Comparison of ENCODE assay signal across 8 cellular contexts in the genomic region with DNA sequence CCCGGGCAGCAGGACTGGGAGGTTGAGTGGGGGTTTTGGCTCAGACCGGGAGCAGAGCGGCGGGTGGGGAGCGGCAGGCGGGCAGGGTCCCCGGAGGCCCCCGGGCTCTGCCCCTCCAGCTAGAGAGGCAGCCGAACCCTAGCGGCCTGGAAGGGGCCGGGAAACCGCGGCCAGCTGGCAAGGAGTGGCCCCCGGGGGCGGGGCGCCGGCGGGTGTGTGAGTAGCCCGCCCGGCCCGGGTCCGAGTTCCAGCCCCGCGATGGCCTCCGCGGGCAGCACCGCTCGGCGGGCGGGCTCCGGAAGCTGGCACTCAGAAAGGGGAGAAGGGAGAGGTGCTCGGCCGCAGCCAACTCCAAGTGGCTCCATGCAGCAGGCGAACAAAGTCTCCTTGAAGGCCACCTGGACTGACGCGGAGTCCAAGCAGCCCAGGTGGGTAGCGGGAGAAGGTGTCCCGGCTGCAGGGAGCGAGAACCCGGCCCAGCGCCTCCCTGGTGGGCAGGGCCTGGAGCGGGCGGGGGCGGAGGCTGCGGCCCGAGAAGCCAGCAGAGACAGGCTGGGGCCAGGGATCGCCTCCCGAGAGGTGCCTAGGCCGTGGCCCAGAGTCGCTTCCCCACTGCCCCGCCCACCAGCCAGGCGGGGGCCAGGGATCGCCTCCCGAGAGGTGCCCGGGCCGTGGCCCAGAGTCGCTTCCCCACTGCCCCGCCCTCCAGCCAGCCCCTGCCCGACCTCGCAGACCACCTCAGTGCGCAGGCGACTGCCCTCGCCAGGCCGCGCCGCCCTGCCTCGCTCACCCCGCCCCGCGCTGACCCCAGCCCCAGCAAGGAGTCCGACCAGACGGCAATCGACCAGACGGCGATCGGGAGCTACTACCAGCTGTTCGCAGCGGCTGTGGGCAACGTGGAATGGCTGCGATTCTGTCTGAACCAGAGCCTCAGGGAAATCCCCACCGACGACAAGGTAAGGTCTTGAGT. TPM values are rescaled to one million over a fixed set of nuclear protein-coding genes. Genes with fewer than 3 reads are reported as not detected.
DNase-seq lines count a peak whose midpoint lies in the region; ATAC-seq and TF ChIP-seq lines count a peak whose summit lies in the region.

A gene with protein sequence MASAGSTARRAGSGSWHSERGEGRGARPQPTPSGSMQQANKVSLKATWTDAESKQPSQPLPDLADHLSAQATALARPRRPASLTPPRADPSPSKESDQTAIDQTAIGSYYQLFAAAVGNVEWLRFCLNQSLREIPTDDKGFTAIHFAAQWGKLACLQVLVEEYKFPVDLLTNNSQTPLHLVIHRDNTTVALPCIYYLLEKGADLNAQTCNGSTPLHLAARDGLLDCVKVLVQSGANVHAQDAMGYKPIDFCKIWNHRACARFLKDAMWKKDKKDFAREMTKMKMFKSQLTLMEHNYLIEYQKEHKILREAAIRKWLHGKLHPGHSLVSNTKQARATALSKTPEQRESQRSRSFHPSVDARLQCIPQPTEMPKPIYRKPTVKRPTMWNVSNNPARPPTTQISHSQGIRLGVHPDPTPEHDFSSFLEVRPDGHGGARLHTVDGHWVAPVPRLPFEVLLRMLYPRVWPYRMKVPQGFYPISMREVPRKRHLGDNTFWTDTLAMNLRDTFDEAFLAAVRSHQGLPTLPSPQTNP (plus strand): TSS at position 243 of the 970 bp plus-strand sequence. CDS start 16 bp downstream, at position 259.

- H3K36me3 ChIP-seq in BE2C (no peaks in the 10 kb centered on the region), fibroblast of lung (ENCODE audit: control insufficient read depth, insufficient read depth, low read length) (no peaks in the 10 kb centered on the region)

- DNase-seq in BE2C (no peak), HFFc6 (no peak), fibroblast of lung (ENCODE audit: low read depth in 2 of 2) (peak; percentile 29 to 45), activated gamma-delta T cell (lab: John Stamatoyannopoulos, UW) (no peak), inferior parietal cortex (ENCODE audit: extremely low spot score) (no peak)
- DNase-seq in activated CD4-positive, alpha-beta memory T cell treated with anti-CD3 and anti-CD28 coated beads for 36 hours = peak; percentile 25

- no peaks in the 10 kb centered on the region for H3K9me3 ChIP-seq in BE2C
- H3K9me3 ChIP-seq in fibroblast of lung (ENCODE audit: control insufficient read depth, insufficient read depth, low read depth, low read length) = no peaks in the 10 kb centered on the region

- ATAC-seq in GM19328 (IDR thresholded peaks at IDR 0.05; ENCODE audit: unreplicated experiment) = no peak

- H3K4me3 ChIP-seq in BE2C (ENCODE audit: low read depth, low read length) (peak within 1 kb of the TSS; percentile 67), fibroblast of lung (replicated peaks in 1 of 4; ENCODE audit: control extremely low read depth in 1 of 4, insufficient read depth in 1 of 4, low read depth in 3 of 4, low read length in 4 of 4) (peak within 1 kb of the TSS; percentile 57 to 73 (median 63))

- peak within 1 kb of the TSS; percentile 63 for H3K9ac ChIP-seq in fibroblast of lung (ENCODE audit: insufficient read depth, low read length)

- H3K4me1 ChIP-seq in BE2C (no peaks in the 10 kb centered on the region), fibroblast of lung (ENCODE audit: control insufficient read depth, extremely low read depth, insufficient read depth, low read length) (peaks cover 6% of the 10 kb centered on the region)

- peak within 1 kb of the TSS; percentile 87 for H2AFZ ChIP-seq in fibroblast of lung (ENCODE audit: low read length)

- POLR2A ChIA-PET in activated CD4-positive, alpha-beta memory T cell treated with anti-CD3 and anti-CD28 coated beads for 36 hours (lab: Charles Lee) = interaction anchor here (1.2 kb wide), 1 partner anchor 13 kb away, joined by 4 read pairs; no protein-coding TSS in a partner anchor

- H3K4me1 Mint-ChIP-seq in HFFc6 (ENCODE audit: low read depth) (peaks cover 22% of the 10 kb centered on the region), nephron (peaks cover 16% of the 10 kb centered on the region)
- H3K4me1 Mint-ChIP-seq in activated CD4-positive, alpha-beta memory T cell treated with anti-CD3 and anti-CD28 coated beads for 36 hours (ENCODE audit: low read depth) = peaks cover 13% of the 10 kb centered on the region

- peak within 1 kb of the TSS; percentile 96 for H3K27ac ChIP-seq in fibroblast of lung (ENCODE audit: insufficient read depth, low read length)

- H3K36me3 Mint-ChIP-seq in HFFc6 (ENCODE audit: low read depth) (no peaks in the 10 kb centered on the region), nephron (ENCODE audit: low read depth) (peaks cover 6% of the 10 kb centered on the region)
- H3K36me3 Mint-ChIP-seq in activated CD4-positive, alpha-beta memory T cell treated with anti-CD3 and anti-CD28 coated beads for 36 hours = no peaks in the 10 kb centered on the region

- intact Hi-C loops in activated CD4-positive, alpha-beta memory T cell treated with anti-CD3 and anti-CD28 coated beads for 36 hours (cut with micrococcal nuclease) = no loop called here

- H3K27me3 ChIP-seq in BE2C (no peaks in the 10 kb centered on the region), fibroblast of lung (ENCODE audit: control insufficient read depth, insufficient read depth, low read length) (no peaks in the 10 kb centered on the region)

- H3K79me2 ChIP-seq in fibroblast of lung (ENCODE audit: control insufficient read depth, insufficient read depth, low read length) = no peaks in the 10 kb centered on the region

- H3K27me3 Mint-ChIP-seq in HFFc6 (ENCODE audit: insufficient read depth) = peaks cover 5% of the 10 kb centered on the region
- no peaks in the 10 kb centered on the region for H3K27me3 Mint-ChIP-seq in activated CD4-positive, alpha-beta memory T cell treated with anti-CD3 and anti-CD28 coated beads for 36 hours
- peaks cover 5% of the 10 kb centered on the region for H3K27me3 Mint-ChIP-seq in nephron (ENCODE audit: low read depth)

- TF ChIP-seq CTCF in BE2C (IDR thresholded peaks at IDR 0.05; ENCODE audit: low read depth, low read length) (no peak), HFFc6 (IDR thresholded peaks at IDR 0.05) (no peak), fibroblast of lung (conservative IDR thresholded peaks at IDR 0.05 in 1 of 2, IDR thresholded peaks at IDR 0.05 in 1 of 2; ENCODE audit: low read depth in 1 of 2, low read length in 2 of 2) (no peak), nephron (IDR thresholded peaks at IDR 0.05; ENCODE audit: unreplicated experiment in 3 of 3) (no peak)

- peak within 1 kb of the TSS; percentile 90 for H3K4me3 Mint-ChIP-seq in HFFc6
- peak within 1 kb of the TSS; percentile 64 for H3K4me3 Mint-ChIP-seq in activated CD4-positive, alpha-beta memory T cell treated with anti-CD3 and anti-CD28 coated beads for 36 hours
- peak within 1 kb of the TSS; percentile 83 to 93 (median 90) for H3K4me3 Mint-ChIP-seq in nephron

- CTCF ChIA-PET in activated CD4-positive, alpha-beta memory T cell treated with anti-CD3 and anti-CD28 coated beads for 36 hours (lab: Charles Lee) = interaction anchor here (0.6 to 2.4 kb wide), 6 partner anchors 8 to 93 kb away, joined by 3 to 15 read pairs (median 5); no protein-coding TSS in a partner anchor

- H4K20me1 ChIP-seq in fibroblast of lung (ENCODE audit: control insufficient read depth, extremely low read depth, insufficient read depth, low read length) = no peaks in the 10 kb centered on the region

- H3K9me3 Mint-ChIP-seq in HFFc6 (no peaks in the 10 kb centered on the region), nephron (no peaks in the 10 kb centered on the region)
- H3K9me3 Mint-ChIP-seq in activated CD4-positive, alpha-beta memory T cell treated with anti-CD3 and anti-CD28 coated beads for 36 hours = no peaks in the 10 kb centered on the region

- peak within 1 kb of the TSS; percentile 98 for H3K27ac Mint-ChIP-seq in HFFc6
- H3K27ac Mint-ChIP-seq in activated CD4-positive, alpha-beta memory T cell treated with anti-CD3 and anti-CD28 coated beads for 36 hours = peak within 1 kb of the TSS; percentile 59
- H3K27ac Mint-ChIP-seq in nephron = peak within 1 kb of the TSS; percentile 72 to 87 (median 81)

- H3K4me2 ChIP-seq in fibroblast of lung (ENCODE audit: extremely low read depth, insufficient read depth, low read length) = peak within 1 kb of the TSS; percentile 97

RNA-seq across cellular contexts. Expression of the gene that starts here (rescaled TPM):
- polyA plus RNA-seq in BE2C (2012; ENCODE audit: insufficient read depth, insufficient read length, low read depth) = 1.6 TPM
- total RNA-seq in HFFc6 (2021; fragmentation: NEBNext Ultra II Directional; extraction: Animal tissue kit (Norgen Biotek cat#: 25700)) = 1 to 10 TPM in 3 of 6 experiments, under 1 TPM in 3; 0.64 to 1.1 (median 0.85) TPM
- not detected for total RNA-seq in activated CD4-positive, alpha-beta memory T cell treated with anti-CD3 and anti-CD28 coated beads for 36 hours
- 0.26 and 1.3 TPM in 2 replicates for total RNA-seq in fibroblast of lung
- 0.58 and 2.0 TPM in 2 replicates for polyA plus RNA-seq in fibroblast of lung
- polyA plus RNA-seq in fibroblast of lung (2012) = 1.4 and 3.0 TPM in 2 replicates
- 0.55 and 10.7 TPM in 2 replicates for polyA minus RNA-seq in fibroblast of lung (ENCODE audit: low replicate concordance)

Comparison
In these comparisons a context has a peak if more than half of its experiments do, and no peak if none do; other contexts are left out.
1. Peak in DNase-seq in activated CD4-positive, alpha-beta memory T cell treated with anti-CD3 and anti-CD28 coated beads for 36 hours; RNA of the gene not detected or under 1 TPM.
2. DNase-seq: peak in fibroblast of lung (2 of 2); none in BE2C (single experiment), HFFc6 (single experiment), activated gamma-delta T cell (single experiment) and inferior parietal cortex (single experiment).
3. Peak in every context shown above with its lines, with median percentiles within 50 percentile points of each other: H3K27ac Mint-ChIP-seq and H3K4me3 Mint-ChIP-seq.